In genomic region chr11:65503923-65504670, GRCh38 we compare ENCODE assay signal across 8 cellular contexts.
A peak's percentile ranks its signal among the peaks of the same experiment; 100 is the strongest.
DNase-seq lines count a peak whose midpoint lies in the region; ATAC-seq and TF ChIP-seq lines count a peak whose summit lies in the region.

No MANE protein-coding gene starts in this region.

- peak; percentile 58 for TF ChIP-seq POLR2A in GM15510 (IDR thresholded peaks at IDR 0.05; ENCODE audit: borderline replicate concordance, extremely low read depth, insufficient read length)
- TF ChIP-seq POLR2A in erythroblast (IDR thresholded peaks at IDR 0.05; ENCODE audit: low read length) = peak; percentile 89

- H2AFZ ChIP-seq in parathyroid adenoma = no peak overlapping the region

- no peaks in the 10 kb centered on the region for H3K9me3 ChIP-seq in parathyroid adenoma (ENCODE audit: control insufficient read depth, low read length)

- peak overlapping the region; percentile 100 for H3K4me3 ChIP-seq in parathyroid adenoma (ENCODE audit: low read depth, low read length)

- H3K79me2 ChIP-seq in parathyroid adenoma = peaks cover 67% of the 10 kb centered on the region

- no peak for TF ChIP-seq CTCF in parathyroid adenoma (IDR thresholded peaks at IDR 0.05)

- H3K27ac ChIP-seq in parathyroid adenoma = peak overlapping the region; percentile 100

- peaks cover 46% of the 10 kb centered on the region for H3K36me3 ChIP-seq in parathyroid adenoma (ENCODE audit: control insufficient read depth, insufficient read depth, low read length)

- H3K9ac ChIP-seq in parathyroid adenoma = peak overlapping the region; percentile 99

- ATAC-seq in GM18870 (IDR thresholded peaks at IDR 0.05; ENCODE audit: unreplicated experiment) = no peak
- no peak for ATAC-seq in HG02571 (IDR thresholded peaks at IDR 0.05; ENCODE audit: unreplicated experiment)
- no peak for ATAC-seq in GM18867 (IDR thresholded peaks at IDR 0.05; ENCODE audit: unreplicated experiment)

- DNase-seq in OCI-M1 (lab: John Stamatoyannopoulos, UW) (peak; percentile 80), erythroblast (lab: John Stamatoyannopoulos, UW) (peak in 1 of 2 experiments; percentile 58), NCI-H2081 treated with DMSO at 0.1 percent for 48 hours (lab: John Stamatoyannopoulos, UW) (no peak)

- no peaks in the 10 kb centered on the region for H3K27me3 ChIP-seq in parathyroid adenoma (ENCODE audit: control insufficient read depth, insufficient read depth, low read length)

- H3K4me1 ChIP-seq in parathyroid adenoma = peaks cover 7% of the 10 kb centered on the region

- peak overlapping the region; percentile 95 for H3K4me2 ChIP-seq in parathyroid adenoma (ENCODE audit: low read length)
